8 cellular contexts compared by ENCODE assay signal in genomic region chr2:235495373-235496238, GRCh38. TPM values are rescaled to one million over a fixed set of nuclear protein-coding genes. Genes with fewer than 3 reads are reported as not detected.
DNase-seq lines count a peak whose midpoint lies in the region; ATAC-seq and TF ChIP-seq lines count a peak whose summit lies in the region.

No MANE protein-coding gene starts in this region.

- TF ChIP-seq EP300 in gastroesophageal sphincter (IDR thresholded peaks at IDR 0.05): no peak

- no peak for TF ChIP-seq CTCF in gastroesophageal sphincter (IDR thresholded peaks at IDR 0.05)

- H3K4me1 ChIP-seq in gastroesophageal sphincter: peaks cover 0 to 47% (median 21%) of the 10 kb centered on the region in 3 donors

- H3K36me3 ChIP-seq in H7 (replicated peaks; ENCODE audit: control insufficient read depth, insufficient read depth, low read length) (no peaks in the 10 kb centered on the region), gastroesophageal sphincter (no peaks in the 10 kb centered on the region)

- H3K27ac ChIP-seq in gastroesophageal sphincter: peak overlapping the region in 3 of 4 donors; percentile 77 to 85 (median 83)

- peak; percentile 24 for ATAC-seq in SK-N-SH treated with all-trans-retinoic acid at 6 μM for 48 hours
- ATAC-seq in gastroesophageal sphincter: no peak
- no peak for ATAC-seq in GM21529 (IDR thresholded peaks at IDR 0.05; ENCODE audit: unreplicated experiment)
- no peak for ATAC-seq in GM21423 (IDR thresholded peaks at IDR 0.05; ENCODE audit: unreplicated experiment)

- peaks cover 0 to 12% (median 0%) of the 10 kb centered on the region in 3 donors for H3K9me3 ChIP-seq in gastroesophageal sphincter

- DNase-seq in H7 (no peak), posterior vena cava (ENCODE audit: low spot score) (peak; percentile 62), COLO829 (ENCODE audit: low spot score) (no peak), NCI-H1092 treated with DMSO at 0.1 percent for 48 hours (lab: John Stamatoyannopoulos, UW) (no peak)

- intact Hi-C loops in posterior vena cava (cut with DNase I): loop anchor here in 1 of 2 donors (5.0 kb wide), 1 partner anchor 1638 kb away; no protein-coding TSS in a partner anchor

- no peak for TF ChIP-seq POLR2A in gastroesophageal sphincter (IDR thresholded peaks at IDR 0.05)

- H3K27me3 ChIP-seq in H7 (ENCODE audit: control insufficient read depth, insufficient read depth, low read length) (peaks cover 13% of the 10 kb centered on the region), gastroesophageal sphincter (no peaks in the 10 kb centered on the region)

- WGBS in gastroesophageal sphincter (ENCODE audit: low coverage in 1 of 2), 2 donors: 39 to 62% methylated on average over 3 to 6 of the region's 18 CpGs

- H3K4me3 ChIP-seq in H7 (ENCODE audit: insufficient read depth, low read depth, low read length) (peak overlapping the region; percentile 50), gastroesophageal sphincter (peak overlapping the region; percentile 60 to 71)

TF ChIP-seq in SK-N-SH treated with all-trans-retinoic acid at 6 μM for 48 hours, 23 proteins besides CTCF, POLR2A, EP300 and RAD21:
- TF ChIP-seq ESRRG (CRISPR knock-in tag; IDR thresholded peaks at IDR 0.05): no peak
- no peak for TF ChIP-seq TOX (CRISPR knock-in tag; IDR thresholded peaks at IDR 0.05; ENCODE audit: borderline replicate concordance)
- no peak for TF ChIP-seq ZFP30 (CRISPR knock-in tag; IDR thresholded peaks at IDR 0.05)
- no peak for TF ChIP-seq CSRNP3 (CRISPR knock-in tag; IDR thresholded peaks at IDR 0.05)
- TF ChIP-seq ZNF70 (CRISPR knock-in tag; IDR thresholded peaks at IDR 0.05): peak; percentile 78; the same call in 1 of the 2 replicates

RNA-seq across cellular contexts. Expression of gene AGAP1, which starts 1.8 kb away (rescaled TPM):
- total RNA-seq in H7 (2014; rRNA removed; shearing (Covaris generic)): 12.6 and 17.1 TPM in 2 replicates
- total RNA-seq in gastroesophageal sphincter (10 to 100 TPM; 33.7 to 55.2 (median 37.5) TPM), posterior vena cava (10 to 100 TPM; 28.9 to 33.3 TPM)
